ENCODE assay signal across 8 cellular contexts in genomic region chr1:1906185-1907097, GRCh38. TPM values are rescaled to one million over a fixed set of nuclear protein-coding genes. Genes with fewer than 3 reads are reported as not detected.
DNase-seq lines count a peak whose midpoint lies in the region; ATAC-seq, FAIRE-seq and TF ChIP-seq lines count a peak whose summit lies in the region.

No MANE protein-coding gene starts in this region.

- peak; percentile 83 for FAIRE-seq in G401.6 (lab: Jason Lieb, UNC)

- POLR2A ChIA-PET in T-cell (lab: Charles Lee): no interaction called here

- H3K27ac Mint-ChIP-seq in T-cell: peak overlapping the region; percentile 68 to 77

- H3K36me3 Mint-ChIP-seq in T-cell: no peaks in the 10 kb centered on the region

- H3K27me3 Mint-ChIP-seq in T-cell: no peaks in the 10 kb centered on the region

- intact Hi-C loops in left cardiac atrium (cut with DNase I): loop anchor here (10.0 kb wide), 1 partner anchor 122 kb away; no protein-coding TSS in a partner anchor

- no peaks in the 10 kb centered on the region for H3K9me3 Mint-ChIP-seq in T-cell

- DNase-seq in NAMALWA (ENCODE audit: low spot score) (peak; percentile 92), T-cell (peak in 25 of 34 experiments; percentile 41 to 68 (median 55)), amniotic epithelial cell (ENCODE audit: low read depth) (peak; percentile 61), left cardiac atrium (peak; percentile 90), putamen (ENCODE audit: low spot score) (peak; percentile 83)

- peak overlapping the region; percentile 54 to 71 (median 58) for H3K4me3 Mint-ChIP-seq in T-cell

- ATAC-seq in T-cell (replicated peaks in 1 of 4) (peak in 3 of 4 experiments; percentile 17 to 21 (median 18)), left cardiac atrium (peak; percentile 61 to 67), GM18505 (IDR thresholded peaks at IDR 0.05; ENCODE audit: unreplicated experiment) (no peak), GM21619 (IDR thresholded peaks at IDR 0.05; ENCODE audit: unreplicated experiment) (no peak)

- no peak for TF ChIP-seq POLR2A in GM18505 (IDR thresholded peaks at IDR 0.05; ENCODE audit: borderline replicate concordance, extremely low read depth, insufficient read depth, insufficient read length)

- CTCF ChIA-PET in T-cell (lab: Charles Lee): interaction anchor here in 1 of 2 donors (1.5 kb wide), 1 partner anchor 37 kb away, joined by 3 read pairs; no protein-coding TSS in a partner anchor

- peaks cover 13 to 18% (median 17%) of the 10 kb centered on the region in 3 donors for H3K4me1 Mint-ChIP-seq in T-cell

RNA-seq across cellular contexts. Expression of gene CALML6, which starts 8.6 kb away (rescaled TPM):
- total RNA-seq in T-cell (1 to 10 TPM in 3 of 5 donors, under 1 TPM in 2; 0.82 to 1.3 (median 1.1) TPM), left cardiac atrium (under 1 TPM in 1 of 2 donors, not detected in 1; 0.21 TPM)

RNA-seq across cellular contexts. Expression of gene TMEM52, which starts 12.6 kb away (rescaled TPM):
- total RNA-seq in T-cell: under 1 TPM in 3 of 5 donors, not detected in 2; 0.28 to 0.93 (median 0.69) TPM
- under 1 TPM; 0.68 to 0.82 TPM for total RNA-seq in left cardiac atrium

RNA-seq across cellular contexts. Expression of gene GNB1, which starts 15.6 kb away (rescaled TPM):
- total RNA-seq in T-cell: 100 to 1,000 TPM; 208 to 295 (median 261) TPM
- total RNA-seq in left cardiac atrium: 100 to 1,000 TPM; 188 to 206 TPM

Comparison
In these comparisons a context has a peak if more than half of its experiments do, and no peak if none do; other contexts are left out.
1. ATAC-seq: peak in T-cell (3 of 4) and left cardiac atrium (2 of 2); none in GM18505 (single experiment) and GM21619 (single experiment).
2. Peak in every context shown above with its lines, with median percentiles within 50 percentile points of each other: DNase-seq.